23 cellular contexts compared by ENCODE assay signal in the genomic region with DNA sequence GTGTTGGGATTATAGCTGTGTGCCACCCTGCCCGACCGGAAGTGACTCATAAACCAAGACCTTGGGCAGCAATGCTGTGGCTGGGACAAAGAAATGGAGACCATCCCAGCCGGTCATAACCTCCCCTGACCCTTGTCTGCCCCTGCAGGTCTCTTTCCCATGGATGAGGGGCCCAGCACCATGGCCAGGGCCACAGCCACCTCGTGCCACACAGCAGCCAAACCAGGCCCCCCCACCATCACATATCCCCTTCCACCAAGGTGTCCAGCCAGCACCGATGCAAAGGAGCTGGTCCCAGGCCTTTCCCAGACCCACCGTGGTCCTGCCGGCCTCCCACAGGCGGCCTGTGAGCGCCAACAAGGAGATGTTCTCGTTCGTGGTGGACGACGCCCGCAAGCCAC. TPM values are rescaled to one million over a fixed set of nuclear protein-coding genes. Genes with fewer than 3 reads are reported as not detected.
"Had no signal": no experiment of that assay in that cellular context is flagged by ENCODE, and none has a peak within 500 bp of the region (broad histone marks: within the 10 kb centered on the region; RNA-seq: fewer than 3 reads in every experiment).

No MANE protein-coding gene starts in this region.

- H3K4me3 Mint-ChIP-seq: activated CD4-positive, alpha-beta T cell treated with anti-CD3 and anti-CD28 coated beads, Interleukin-2, amount 10 ng/mL, durations not matched to agents 24 days and 14 days; activated naive CD4-positive, alpha-beta T cell treated with anti-CD3 and anti-CD28 coated beads, Interleukin-2, amount 10 ng/mL, durations not matched to agents 7 days and 5 days; activated naive CD8-positive, alpha-beta T cell treated with anti-CD3 and anti-CD28 coated beads, Interleukin-2, amount 50 U/mL, for 24 hours; brain; naive B cell; neural crest cell; stimulated activated naive CD8-positive, alpha-beta T cell treated with anti-CD3 and anti-CD28 coated beads, Interleukin-15, Interleukin-2, amounts not matched to agents 100 ng/mL and 50 ng/mL, for 24 hours had no signal

- H3K27ac Mint-ChIP-seq: activated naive CD4-positive, alpha-beta T cell treated with anti-CD3 and anti-CD28 coated beads, Interleukin-2, amount 10 ng/mL, durations not matched to agents 7 days and 5 days; brain; progenitor cell of endocrine pancreas; stimulated activated naive CD8-positive, alpha-beta T cell treated with anti-CD3 and anti-CD28 coated beads, Interleukin-15, Interleukin-2, amounts not matched to agents 100 ng/mL and 50 ng/mL, for 24 hours had no signal

- DNase-seq: activated CD4-positive, alpha-beta T cell treated with anti-CD3 and anti-CD28 coated beads, Interleukin-2, amount 10 ng/mL, durations not matched to agents 24 days and 14 days; activated CD8-positive, alpha-beta memory T cell treated with anti-CD3 and anti-CD28 coated beads, Interleukin-2, amount 50 U/mL, for 48 hours; activated effector memory CD4-positive, alpha-beta T cell treated with Interleukin-2 at 50 U/mL for 16 hours; activated naive CD4-positive, alpha-beta T cell treated with anti-CD3 and anti-CD28 coated beads, Interleukin-2, amount 10 ng/mL, durations not matched to agents 7 days and 5 days; activated naive CD8-positive, alpha-beta T cell treated with anti-CD3 and anti-CD28 coated beads, Interleukin-2, amount 50 U/mL, for 24 hours; activated T-cell treated with anti-CD3 and anti-CD28 coated beads, Interleukin-2, amount 50 U/mL, for 48 hours; anterior cingulate cortex; central memory CD4-positive, alpha-beta T cell; dorsolateral prefrontal cortex; erythroblast; foreskin melanocyte; hypothalamus; left lung; naive B cell; T-helper 9 cell had no signal

- H3K27me3 ChIP-seq: dorsolateral prefrontal cortex, left lung, right atrium auricular region, tibial nerve had no signal

- ATAC-seq: activated naive CD8-positive, alpha-beta T cell treated with anti-CD3 and anti-CD28 coated beads, Interleukin-2, amount 50 U/mL, for 24 hours; left lung had no signal

- H3K4me1 Mint-ChIP-seq: activated naive CD4-positive, alpha-beta T cell treated with anti-CD3 and anti-CD28 coated beads, Interleukin-2, amount 10 ng/mL, durations not matched to agents 7 days and 5 days; naive B cell; neural crest cell had no signal

- H3K36me3 Mint-ChIP-seq: activated naive CD4-positive, alpha-beta T cell treated with anti-CD3 and anti-CD28 coated beads, Interleukin-2, amount 10 ng/mL, durations not matched to agents 7 days and 5 days; brain had no signal

- H3K9me3 Mint-ChIP-seq: activated naive CD4-positive, alpha-beta T cell treated with anti-CD3 and anti-CD28 coated beads, Interleukin-2, amount 10 ng/mL, durations not matched to agents 7 days and 5 days; activated naive CD8-positive, alpha-beta T cell treated with anti-CD3 and anti-CD28 coated beads, Interleukin-2, amount 50 U/mL, for 24 hours; brain; neural crest cell had no signal

- H3K27ac ChIP-seq: dorsolateral prefrontal cortex, left lung, right atrium auricular region, skin epidermis, tibial nerve had no signal

- H3K36me3 ChIP-seq: left lung, right atrium auricular region, tibial nerve had no signal

- H3K4me3 ChIP-seq: dorsolateral prefrontal cortex, left lung, right atrium auricular region, skin epidermis, tibial nerve had no signal

- H3K9me3 ChIP-seq: right atrium auricular region had no signal

- H3K4me1 ChIP-seq: right atrium auricular region, tibial nerve had no signal

RNA-seq across cellular contexts. Expression of a gene that starts 42.2 kb away (rescaled TPM):
- total RNA-seq: activated CD4-positive, alpha-beta T cell treated with anti-CD3 and anti-CD28 coated beads, Interleukin-2, amount 10 ng/mL, durations not matched to agents 24 days and 14 days; lung microvascular endothelial cell; right atrium auricular region had no signal
